1 cellular context compared by ENCODE assay signal in genomic region chr3:15268033-15268631, GRCh38.
TF ChIP-seq lines count a peak whose summit lies in the region.

No MANE protein-coding gene starts in this region.

TF ChIP-seq in GM23338, 12 proteins besides CTCF, POLR2A, EP300 and RAD21 (continued from another document):
- TF ChIP-seq ZNF462 (CRISPR knock-in tag; IDR thresholded peaks at IDR 0.05): no peak
